Comparison of ENCODE assay signal across 1 cellular context in genomic region chrX:149540621-149541520, GRCh38.
TF ChIP-seq lines count a peak whose summit lies in the region.

Gene EOLA1, plus strand, starts transcription at chrX:149541012. Its CDS starts 4,619 bp downstream, at chrX:149545631.

TF ChIP-seq in HepG2, 621 proteins besides CTCF, POLR2A, EP300 and RAD21 (continued from another document and continues in another):
- TF ChIP-seq ZBTB49 (CRISPR knock-in tag; IDR thresholded peaks at IDR 0.05; ENCODE audit: borderline replicate concordance) (no peak), ZNF7 (CRISPR knock-in tag; IDR thresholded peaks at IDR 0.05) (no peak), IKZF1 (IDR thresholded peaks at IDR 0.05) (no peak), NR2F6 (IDR thresholded peaks at IDR 0.05) (no peak), NR2F6 (CRISPR knock-in tag; IDR thresholded peaks at IDR 0.05) (no peak), ARNT (IDR thresholded peaks at IDR 0.05) (no peak), RNF2 (conservative IDR thresholded peaks at IDR 0.05; ENCODE audit: low read depth) (0 out of 2 replicates have a peak, but pooled peaks have one; percentile 27), GMEB1 (CRISPR knock-in tag; IDR thresholded peaks at IDR 0.05; ENCODE audit: borderline replicate concordance) (peak; percentile 100), ZNF230 (CRISPR knock-in tag; IDR thresholded peaks at IDR 0.05) (no peak), ZFY (CRISPR knock-in tag; IDR thresholded peaks at IDR 0.05) (peak; percentile 39), ZNF510 (CRISPR knock-in tag; IDR thresholded peaks at IDR 0.05; ENCODE audit: low read depth) (no peak), ZC3H4 (CRISPR knock-in tag; IDR thresholded peaks at IDR 0.05; ENCODE audit: borderline replicate concordance) (no peak), CBX1 (IDR thresholded peaks at IDR 0.05; ENCODE audit: low read depth) (no peak), SP5 (CRISPR knock-in tag; IDR thresholded peaks at IDR 0.05; ENCODE audit: borderline replicate concordance, low read depth) (no peak), ZIK1 (CRISPR knock-in tag; IDR thresholded peaks at IDR 0.05; ENCODE audit: borderline replicate concordance, low read depth) (no peak), CHCHD3 (CRISPR knock-in tag; IDR thresholded peaks at IDR 0.05) (no peak), PRPF4 (IDR thresholded peaks at IDR 0.05; ENCODE audit: low read depth, low read length, poor library complexity, severe bottlenecking) (no peak), XBP1 (CRISPR knock-in tag; IDR thresholded peaks at IDR 0.05) (no peak), NFE2 (CRISPR knock-in tag; IDR thresholded peaks at IDR 0.05) (no peak), ATF1 (CRISPR knock-in tag; IDR thresholded peaks at IDR 0.05) (peak; percentile 66; the same call in 1 of the 2 replicates), SNAPC2 (CRISPR knock-in tag; IDR thresholded peaks at IDR 0.05) (no peak), HDAC2 (CRISPR knock-in tag; IDR thresholded peaks at IDR 0.05) (peak; percentile 75), ELF4 (CRISPR knock-in tag; IDR thresholded peaks at IDR 0.05; ENCODE audit: borderline replicate concordance) (no peak), ZNF362 (CRISPR knock-in tag; IDR thresholded peaks at IDR 0.05; ENCODE audit: borderline replicate concordance) (no peak), ZNF253 (CRISPR knock-in tag; IDR thresholded peaks at IDR 0.05; ENCODE audit: borderline replicate concordance) (no peak), ZNF687 (CRISPR knock-in tag; IDR thresholded peaks at IDR 0.05) (peak; percentile 88), ZNF83 (CRISPR knock-in tag; IDR thresholded peaks at IDR 0.05; ENCODE audit: borderline replicate concordance) (no peak), SAFB2 (CRISPR knock-in tag; IDR thresholded peaks at IDR 0.05; ENCODE audit: borderline replicate concordance, low read depth) (no peak), CEBPB (IDR thresholded peaks at IDR 0.05; ENCODE audit: borderline replicate concordance, low read depth, low read length) (no peak; the same call in 1 of the 2 replicates), PATZ1 (CRISPR knock-in tag; IDR thresholded peaks at IDR 0.05) (no peak), SIN3A (IDR thresholded peaks at IDR 0.05; ENCODE audit: borderline replicate concordance, low read depth, low read length) (peak; percentile 70; the same call in 1 of the 2 replicates), ZNF678 (CRISPR knock-in tag; IDR thresholded peaks at IDR 0.05) (no peak), MXI1 (IDR thresholded peaks at IDR 0.05; ENCODE audit: borderline replicate concordance, low read depth, low read length) (peak; percentile 72; the same call in 1 of the 3 replicates), ZNF33A (CRISPR knock-in tag; IDR thresholded peaks at IDR 0.05; ENCODE audit: borderline replicate concordance) (no peak), GPN1 (CRISPR knock-in tag; IDR thresholded peaks at IDR 0.05; ENCODE audit: borderline replicate concordance) (no peak), ETV5 (CRISPR knock-in tag; IDR thresholded peaks at IDR 0.05; ENCODE audit: borderline replicate concordance) (peak; percentile 20; the same call in 1 of the 2 replicates), ZC3H13 (CRISPR knock-in tag; IDR thresholded peaks at IDR 0.05) (0 out of 2 replicates have a peak, but pooled peaks have one; percentile 62), ZBTB14 (CRISPR knock-in tag; IDR thresholded peaks at IDR 0.05) (no peak), ZFP41 (CRISPR knock-in tag; IDR thresholded peaks at IDR 0.05; ENCODE audit: borderline replicate concordance) (no peak), ZNF562 (CRISPR knock-in tag; IDR thresholded peaks at IDR 0.05; ENCODE audit: borderline replicate concordance) (no peak), PCBP2 (optimal IDR thresholded peaks at IDR 0.05; ENCODE audit: low read depth, low read length, poor library complexity, severe bottlenecking) (no peak), TARDBP (CRISPR knock-in tag; IDR thresholded peaks at IDR 0.05) (no peak), HNRNPLL (IDR thresholded peaks at IDR 0.05; ENCODE audit: low read depth, low read length, poor library complexity, severe bottlenecking) (peak; percentile 57), ZNF350 (CRISPR knock-in tag; IDR thresholded peaks at IDR 0.05; ENCODE audit: borderline replicate concordance, low read depth) (no peak), ZNF788 (CRISPR knock-in tag; IDR thresholded peaks at IDR 0.05; ENCODE audit: borderline replicate concordance) (no peak), NFIC (IDR thresholded peaks at IDR 0.05; ENCODE audit: low read length) (no peak), MEIS1 (CRISPR knock-in tag; IDR thresholded peaks at IDR 0.05; ENCODE audit: borderline replicate concordance) (no peak), PRDM10 (CRISPR knock-in tag; IDR thresholded peaks at IDR 0.05; ENCODE audit: low read depth) (no peak), MTF2 (CRISPR knock-in tag; IDR thresholded peaks at IDR 0.05; ENCODE audit: borderline replicate concordance) (no peak)
